ENCODE assay signal across 9 cellular contexts in the genomic region with DNA sequence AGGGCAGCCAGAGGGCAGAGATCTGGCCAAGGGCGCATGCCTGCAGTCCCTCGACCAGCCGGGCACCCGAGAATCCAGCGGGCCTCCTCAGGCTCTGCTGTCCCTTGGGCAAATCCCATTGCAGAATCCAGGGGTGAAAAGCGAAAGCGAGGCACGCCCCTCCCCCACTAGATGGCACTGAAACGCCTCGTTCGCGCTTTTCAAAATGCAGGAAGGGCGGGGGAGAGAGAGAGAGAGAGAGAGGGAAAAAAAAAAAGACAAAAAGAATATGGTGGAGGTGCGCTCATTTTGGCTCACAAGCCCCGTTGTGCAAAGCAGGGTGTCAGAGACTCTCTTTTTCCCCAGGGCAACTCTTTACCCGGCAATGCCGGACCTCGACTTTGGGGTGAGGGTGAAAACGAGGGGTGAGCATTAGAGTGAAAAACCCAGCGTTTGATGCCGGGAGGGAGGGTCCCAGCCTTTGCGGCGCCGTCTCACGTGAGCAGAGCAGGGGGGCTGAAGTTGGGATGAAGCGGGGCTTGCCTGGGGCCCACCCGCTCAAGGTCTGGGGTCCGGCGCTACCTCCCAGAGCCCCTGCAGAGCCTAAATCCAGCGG. TPM values are rescaled to one million over a fixed set of nuclear protein-coding genes. Genes with fewer than 3 reads are reported as not detected.
DNase-seq lines count a peak whose midpoint lies in the region; ATAC-seq and TF ChIP-seq lines count a peak whose summit lies in the region.
"Had no signal": no experiment of that assay in that cellular context is flagged by ENCODE, and none has a peak within 500 bp of the region (broad histone marks: within the 10 kb centered on the region; RNA-seq: fewer than 3 reads in every experiment).

No MANE protein-coding gene starts in this region.

- H3K27me3 ChIP-seq in A673 (replicated peaks; ENCODE audit: insufficient read depth, low read depth, low read length, poor library complexity), result peaks cover 67% of the 10 kb centered on the region
- H3K27me3 ChIP-seq in HAP-1 (ENCODE audit: low read depth), result no peaks in the 10 kb centered on the region
- H3K27me3 ChIP-seq in trophoblast cell (ENCODE audit: insufficient read depth, low read length), result peaks cover 39% of the 10 kb centered on the region

- H3K14ac ChIP-seq in trophoblast cell (ENCODE audit: low read length), result no peak overlapping the region

- no TSS peak for BruUV-seq in A673 (replicated peaks; lab: Mats Ljungman, UMichigan)

- no peak overlapping the region for H2AFZ ChIP-seq in trophoblast cell (ENCODE audit: insufficient read depth, low read length, poor library complexity)

- H3K36me3 ChIP-seq in A673 (ENCODE audit: insufficient read depth, low read length, poor library complexity, severe bottlenecking) (no peaks in the 10 kb centered on the region), HAP-1 (replicated peaks) (no peaks in the 10 kb centered on the region), trophoblast cell (ENCODE audit: control insufficient read depth in 1 of 2, insufficient read depth in 2 of 2, low read length in 2 of 2) (no peaks in the 10 kb centered on the region)

- H3K9me3 Mint-ChIP-seq in activated naive CD4-positive, alpha-beta T cell treated with anti-CD3 and anti-CD28 coated beads, Interleukin-2, amount 50 U/mL, for 24 hours, result no peaks in the 10 kb centered on the region
- H3K9me3 Mint-ChIP-seq: dendritic cell treated with granulocyte-macrophage colony-stimulating factor and Interleukin-4, amounts not matched to agents 40 ng/mL and 50 ng/mL, for 4 days had no signal

- peak overlapping the region; percentile 40 for H3K4me2 ChIP-seq in trophoblast cell (ENCODE audit: low read length)

- H3K27ac Mint-ChIP-seq in activated naive CD4-positive, alpha-beta T cell treated with anti-CD3 and anti-CD28 coated beads, Interleukin-2, amount 50 U/mL, for 24 hours, result no peak overlapping the region
- H3K27ac Mint-ChIP-seq: dendritic cell treated with granulocyte-macrophage colony-stimulating factor and Interleukin-4, amounts not matched to agents 40 ng/mL and 50 ng/mL, for 4 days had no signal

- H4K12ac ChIP-seq in trophoblast cell (ENCODE audit: low read depth, low read length), result no peak overlapping the region

- H3K79me1 ChIP-seq in trophoblast cell (ENCODE audit: low read length), result no peaks in the 10 kb centered on the region

- no peak overlapping the region for H3K18ac ChIP-seq in trophoblast cell (ENCODE audit: low read length)

- H2BK120ac ChIP-seq in trophoblast cell (ENCODE audit: insufficient read depth, low read length, poor library complexity), result no peak overlapping the region

- H3K27ac ChIP-seq in A673 (ENCODE audit: low read depth, low read length, poor library complexity, severe bottlenecking), result no peak overlapping the region
- H3K27ac ChIP-seq in trophoblast cell (ENCODE audit: low read depth, low read length), result no peak overlapping the region

- in situ Hi-C loops in HAP-1 (cut with MboI; ENCODE audit: low sequenced_read_pairs), result no loop called here

- H3K79me2 ChIP-seq in trophoblast cell (ENCODE audit: control insufficient read depth, insufficient read depth, low read length, poor library complexity), result no peaks in the 10 kb centered on the region

- no peak overlapping the region for H2BK5ac ChIP-seq in trophoblast cell (ENCODE audit: low read depth, low read length, poor library complexity)

- peaks cover 25% of the 10 kb centered on the region for H3K4me1 Mint-ChIP-seq in activated naive CD4-positive, alpha-beta T cell treated with anti-CD3 and anti-CD28 coated beads, Interleukin-2, amount 50 U/mL, for 24 hours

- H3K4me3 ChIP-seq in A673 (ENCODE audit: low read depth, low read length, poor library complexity, severe bottlenecking) (peak overlapping the region; percentile 45), HAP-1 (peak overlapping the region; percentile 58), trophoblast cell (ENCODE audit: low read depth, low read length) (no peak overlapping the region)

- peaks cover 39% of the 10 kb centered on the region for H3K27me3 Mint-ChIP-seq in activated naive CD4-positive, alpha-beta T cell treated with anti-CD3 and anti-CD28 coated beads, Interleukin-2, amount 50 U/mL, for 24 hours

- intact Hi-C loops in A673 (cut with micrococcal nuclease; ENCODE audit: unreplicated experiment), result loop anchor here (1.0 to 5.0 kb wide), 3 partner anchors 57 to 581 kb away; a partner anchor contains a TSS
- intact Hi-C loops in Right ventricle myocardium superior (cut with DNase I), result no loop called here

- peak overlapping the region; percentile 86 for H3K4me3 Mint-ChIP-seq in activated naive CD4-positive, alpha-beta T cell treated with anti-CD3 and anti-CD28 coated beads, Interleukin-2, amount 50 U/mL, for 24 hours
- H3K4me3 Mint-ChIP-seq: dendritic cell treated with granulocyte-macrophage colony-stimulating factor and Interleukin-4, amounts not matched to agents 40 ng/mL and 50 ng/mL, for 4 days had no signal

- POLR2A ChIA-PET in A673 (lab: Charles Lee; ENCODE audit: low non-redundant PET), result no interaction called here

- no peak overlapping the region for H2AK5ac ChIP-seq in trophoblast cell (ENCODE audit: low read length)

- DNase-seq in A673 (ENCODE audit: low spot score) (peak; percentile 75), HAP-1 (ENCODE audit: low spot score in 2 of 2) (peak; percentile 72 to 91), NCI-H82 (lab: John Stamatoyannopoulos, UW) (peak; percentile 75), Right ventricle myocardium superior (peak; percentile 54), trophoblast cell (no peak)

- no peak overlapping the region for H4K91ac ChIP-seq in trophoblast cell (ENCODE audit: low read depth, low read length)

- no peak overlapping the region for H3K9ac ChIP-seq in trophoblast cell (ENCODE audit: low read length)

- WGBS in trophoblast cell (ENCODE audit: extremely low coverage, insufficient coverage, insufficient read length), result no CpG with 5 or more reads among the region's 30 CpGs

- CTCF ChIA-PET in A673 (lab: Charles Lee), result interaction anchor here (1.7 kb wide), 1 partner anchor 578 kb away, joined by 5 read pairs; no protein-coding TSS in a partner anchor

- H3K4me1 ChIP-seq in A673 (ENCODE audit: insufficient read depth, low read length, poor library complexity, severe bottlenecking) (peaks cover 16% of the 10 kb centered on the region), HAP-1 (peaks cover 19% of the 10 kb centered on the region), trophoblast cell (ENCODE audit: control insufficient read depth in 1 of 2, insufficient read depth in 2 of 2, low read length in 2 of 2) (peaks cover 15 to 20% of the 10 kb centered on the region in 2 experiments)

- no peaks in the 10 kb centered on the region for H3K36me3 Mint-ChIP-seq in activated naive CD4-positive, alpha-beta T cell treated with anti-CD3 and anti-CD28 coated beads, Interleukin-2, amount 50 U/mL, for 24 hours

- no peak overlapping the region for H4K8ac ChIP-seq in trophoblast cell (ENCODE audit: low read depth, low read length)

- ATAC-seq in Right ventricle myocardium superior (ENCODE audit: poor library complexity) (peak; percentile 18), HG03571 (IDR thresholded peaks at IDR 0.05; ENCODE audit: unreplicated experiment) (no peak), GM19452 (IDR thresholded peaks at IDR 0.05; ENCODE audit: unreplicated experiment) (no peak)

- H3K4ac ChIP-seq in trophoblast cell (ENCODE audit: low read depth, low read length), result no peak overlapping the region

- H3K23ac ChIP-seq in trophoblast cell (ENCODE audit: low read length), result no peak overlapping the region

- no peak overlapping the region for H2BK12ac ChIP-seq in trophoblast cell (ENCODE audit: low read length)

- TF ChIP-seq CTCF in A673 (conservative IDR thresholded peaks at IDR 0.05; ENCODE audit: low read depth, low read length), result peak; percentile 53

- H3K9me3 ChIP-seq in A673 (ENCODE audit: low read depth, low read length, poor library complexity, severe bottlenecking) (no peaks in the 10 kb centered on the region), HAP-1 (no peaks in the 10 kb centered on the region), trophoblast cell (ENCODE audit: insufficient read depth, low read depth, low read length) (peaks cover 3% of the 10 kb centered on the region)

RNA-seq across cellular contexts. Expression of a gene that starts 2.5 kb away (rescaled TPM):
- total RNA-seq in A673 (2021), result 1.1 and 2.8 TPM in 2 replicates
- 35.4 TPM for total RNA-seq in Right ventricle myocardium superior
- 1.5 and 1.6 TPM in 2 replicates for polyA plus RNA-seq in trophoblast cell (2013)

RNA-seq across cellular contexts. Expression of a gene that starts 56.6 kb away (rescaled TPM):
- 61.3 and 66.0 TPM in 2 replicates for total RNA-seq in A673 (2021)
- total RNA-seq in Right ventricle myocardium superior, result 136 TPM
- polyA plus RNA-seq in trophoblast cell (2013), result 65.8 and 66.5 TPM in 2 replicates

Comparison
In these comparisons a context has a peak if more than half of its experiments do, and no peak if none do; other contexts are left out.
1. DNase-seq: peak in A673 (single experiment), HAP-1 (2 of 2), NCI-H82 (single experiment) and Right ventricle myocardium superior (single experiment); none in trophoblast cell (0 of 2).